17 cellular contexts compared by ENCODE assay signal in the genomic region with DNA sequence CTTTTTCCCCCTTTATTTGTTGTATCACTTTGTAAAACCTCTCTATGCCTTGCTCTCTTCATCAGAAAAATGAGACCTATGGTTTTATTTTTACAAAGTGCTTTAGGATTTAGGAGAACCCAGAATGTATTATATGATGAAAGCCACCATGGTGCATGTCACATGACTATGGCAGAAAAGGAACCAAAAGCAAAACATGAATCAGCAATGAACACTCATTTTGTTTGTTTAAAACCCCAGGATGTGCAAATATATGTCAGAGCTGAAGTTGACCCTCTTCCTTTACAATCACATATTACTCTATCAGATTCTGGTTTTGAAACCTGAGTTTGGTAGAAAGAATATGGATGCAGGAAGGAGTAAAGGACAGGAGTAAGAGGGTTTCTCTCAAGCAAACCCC.
DNase-seq lines count a peak whose midpoint lies in the region; ATAC-seq and TF ChIP-seq lines count a peak whose summit lies in the region.
"Had no signal": no experiment of that assay in that cellular context is flagged by ENCODE, and none has a peak within 500 bp of the region (broad histone marks: within the 10 kb centered on the region; RNA-seq: fewer than 3 reads in every experiment).

No MANE protein-coding gene starts in this region.

- H3K27ac Mint-ChIP-seq in MCF 10A (ENCODE audit: low read depth, unreplicated experiment) (peak overlapping the region; percentile 95), osteocyte (ENCODE audit: unreplicated experiment) (peak overlapping the region; percentile 87)
- H3K27ac Mint-ChIP-seq in activated T-cell treated with anti-CD3 and anti-CD28 coated beads, Interleukin-2, amount 50 U/mL, for 24 hours: no peak overlapping the region

- H3K4ac ChIP-seq in mesendoderm (ENCODE audit: low read depth, low read length): no peak overlapping the region

- H3K4me2 ChIP-seq in mammary epithelial cell (ENCODE audit: insufficient read depth, low read depth, low read length) (no peak overlapping the region), mesendoderm (ENCODE audit: low read length) (no peak overlapping the region)
- H3K4me2 ChIP-seq: hepatocyte, KMS-11 had no signal

- no peak overlapping the region for H2AK5ac ChIP-seq in mesendoderm (ENCODE audit: low read length)

- H3K4me3 Mint-ChIP-seq in MCF 10A (ENCODE audit: unreplicated experiment) (peak overlapping the region; percentile 25), osteocyte (ENCODE audit: unreplicated experiment) (no peak overlapping the region)
- H3K4me3 Mint-ChIP-seq in activated T-cell treated with anti-CD3 and anti-CD28 coated beads, Interleukin-2, amount 50 U/mL, for 24 hours: no peak overlapping the region

- H3K9me3 Mint-ChIP-seq in MCF 10A (ENCODE audit: unreplicated experiment): no peaks in the 10 kb centered on the region
- H3K9me3 Mint-ChIP-seq in osteocyte (ENCODE audit: unreplicated experiment): peaks cover 5% of the 10 kb centered on the region
- H3K9me3 Mint-ChIP-seq in activated T-cell treated with anti-CD3 and anti-CD28 coated beads, Interleukin-2, amount 50 U/mL, for 24 hours: peaks cover 9% of the 10 kb centered on the region

- H3K4me1 Mint-ChIP-seq in MCF 10A (ENCODE audit: insufficient read depth, unreplicated experiment): peaks cover 55% of the 10 kb centered on the region
- H3K4me1 Mint-ChIP-seq in osteocyte (ENCODE audit: unreplicated experiment): peaks cover 71% of the 10 kb centered on the region
- H3K4me1 Mint-ChIP-seq in activated T-cell treated with anti-CD3 and anti-CD28 coated beads, Interleukin-2, amount 50 U/mL, for 24 hours (ENCODE audit: low read depth): no peaks in the 10 kb centered on the region

- no peak overlapping the region for H2BK5ac ChIP-seq in mesendoderm (ENCODE audit: low read length)

- H2BK15ac ChIP-seq in mesendoderm (replicated peaks; ENCODE audit: low read depth): no peak overlapping the region

- no peaks in the 10 kb centered on the region for H3K36me3 ChIP-seq in mammary epithelial cell (ENCODE audit: insufficient read depth, low read length)
- no peaks in the 10 kb centered on the region for H3K36me3 ChIP-seq in mesendoderm (ENCODE audit: control insufficient read depth, insufficient read depth, low read length)
- H3K36me3 ChIP-seq in gastroesophageal sphincter: no peaks in the 10 kb centered on the region
- H3K36me3 ChIP-seq: pancreas, upper lobe of left lung had no signal

- H3K23ac ChIP-seq in mesendoderm (ENCODE audit: low read length): no peak overlapping the region

- H3K27me3 ChIP-seq in mammary epithelial cell (ENCODE audit: insufficient read depth, low read length) (no peaks in the 10 kb centered on the region), mesendoderm (ENCODE audit: insufficient read depth, low read length, poor library complexity) (no peaks in the 10 kb centered on the region), gastroesophageal sphincter (no peaks in the 10 kb centered on the region)
- H3K27me3 ChIP-seq: hepatocyte, pancreas, upper lobe of left lung had no signal

- H3K27me3 Mint-ChIP-seq in MCF 10A (ENCODE audit: insufficient read depth, unreplicated experiment) (no peaks in the 10 kb centered on the region), osteocyte (ENCODE audit: unreplicated experiment) (no peaks in the 10 kb centered on the region)
- no peaks in the 10 kb centered on the region for H3K27me3 Mint-ChIP-seq in activated T-cell treated with anti-CD3 and anti-CD28 coated beads, Interleukin-2, amount 50 U/mL, for 24 hours

- H3K36me3 Mint-ChIP-seq in MCF 10A (ENCODE audit: insufficient read depth, unreplicated experiment): peaks cover 15% of the 10 kb centered on the region
- H3K36me3 Mint-ChIP-seq in osteocyte (ENCODE audit: unreplicated experiment): peaks cover 28% of the 10 kb centered on the region
- H3K36me3 Mint-ChIP-seq in activated T-cell treated with anti-CD3 and anti-CD28 coated beads, Interleukin-2, amount 50 U/mL, for 24 hours (ENCODE audit: low read depth): no peaks in the 10 kb centered on the region

- no peak for TF ChIP-seq EP300 in gastroesophageal sphincter (IDR thresholded peaks at IDR 0.05)

- TF ChIP-seq CTCF in MCF 10A (IDR thresholded peaks at IDR 0.05; ENCODE audit: unreplicated experiment) (no peak), mammary epithelial cell (conservative IDR thresholded peaks at IDR 0.05 in 1 of 2, IDR thresholded peaks at IDR 0.05 in 1 of 2; ENCODE audit: extremely low read depth in 1 of 2, insufficient read depth in 1 of 2, low read depth in 1 of 2, low read length in 2 of 2) (no peak), osteocyte (IDR thresholded peaks at IDR 0.05) (no peak), gastroesophageal sphincter (IDR thresholded peaks at IDR 0.05) (no peak)

- ATAC-seq in gastroesophageal sphincter: no peak
- ATAC-seq: pancreas had no signal

- POLR2A ChIA-PET in MCF 10A (lab: Yijun Ruan, JAX): interaction anchor here (0.6 kb wide), 1 partner anchor 87 kb away, joined by 3 read pairs; no protein-coding TSS in a partner anchor

- no peak overlapping the region for H4K8ac ChIP-seq in mesendoderm (ENCODE audit: low read depth, low read length)

- no peak overlapping the region for H2AFZ ChIP-seq in mammary epithelial cell (ENCODE audit: low read depth, low read length)
- H2AFZ ChIP-seq: hepatocyte had no signal

- BruUV-seq in MCF 10A (replicated peaks; lab: Mats Ljungman, UMichigan): no TSS peak
- BruUV-seq in mammary epithelial cell (replicated peaks; lab: Mats Ljungman, UMichigan): no TSS peak

- peaks cover 5% of the 10 kb centered on the region for H3K79me2 ChIP-seq in mammary epithelial cell (ENCODE audit: insufficient read depth, low read length)
- no peaks in the 10 kb centered on the region for H3K79me2 ChIP-seq in mesendoderm (ENCODE audit: control insufficient read depth, insufficient read depth, low read length)
- H3K79me2 ChIP-seq: hepatocyte had no signal

- TF ChIP-seq POLR2A in gastroesophageal sphincter (IDR thresholded peaks at IDR 0.05): no peak

- no peak overlapping the region for H3K56ac ChIP-seq in mesendoderm (ENCODE audit: low read length)

- dilution Hi-C loops in mammary epithelial cell (cut with HindIII; ENCODE audit: low sequenced_read_pairs): no loop called here

- no peak overlapping the region for H2BK120ac ChIP-seq in mesendoderm (ENCODE audit: low read depth, low read length)

- H3K4me3 ChIP-seq in mammary epithelial cell (replicated peaks in 1 of 3; ENCODE audit: insufficient read depth in 1 of 3, low read depth in 2 of 3, low read length in 3 of 3): no peak overlapping the region
- H3K4me3 ChIP-seq in mesendoderm (ENCODE audit: low read length): no peak overlapping the region
- no peak overlapping the region for H3K4me3 ChIP-seq in gastroesophageal sphincter
- H3K4me3 ChIP-seq: hepatocyte, pancreas, upper lobe of left lung had no signal

- no peaks in the 10 kb centered on the region for H3K79me1 ChIP-seq in mesendoderm (ENCODE audit: low read length)

- no peak overlapping the region for H3K18ac ChIP-seq in mesendoderm (ENCODE audit: low read length)

- intact Hi-C loops in MCF 10A (cut with micrococcal nuclease): loop anchor here (5.0 to 10.0 kb wide), 2 partner anchors 66 to 471 kb away; no protein-coding TSS in a partner anchor
- intact Hi-C loops in mammary epithelial cell (cut with micrococcal nuclease): loop anchor here (2.0 to 10.0 kb wide), 2 partner anchors 71 to 321 kb away; a partner anchor contains a TSS

- H3K27ac ChIP-seq in mammary epithelial cell (ENCODE audit: insufficient read depth, low read depth, low read length): no peak overlapping the region
- H3K27ac ChIP-seq in mesendoderm (ENCODE audit: low read depth, low read length): no peak overlapping the region
- H3K27ac ChIP-seq in gastroesophageal sphincter: no peak overlapping the region
- H3K27ac ChIP-seq: hepatocyte, KMS-11, pancreas, upper lobe of left lung had no signal

- in situ Hi-C loops in mammary epithelial cell (cut with MboI; ENCODE audit: low sequenced_read_pairs in 2 of 2): no loop called here

- H3K9ac ChIP-seq in mammary epithelial cell (ENCODE audit: insufficient read depth, low read length) (no peak overlapping the region), mesendoderm (ENCODE audit: low read length) (no peak overlapping the region)
- H3K9ac ChIP-seq: KMS-11 had no signal

- no peaks in the 10 kb centered on the region for H3K9me3 ChIP-seq in mammary epithelial cell (replicated peaks; ENCODE audit: insufficient read depth, low read length)
- no peaks in the 10 kb centered on the region for H3K9me3 ChIP-seq in gastroesophageal sphincter
- H3K9me3 ChIP-seq: pancreas, upper lobe of left lung had no signal

- CTCF ChIA-PET in MCF 10A (lab: Yijun Ruan, JAX): no interaction called here
- CTCF ChIA-PET in mammary epithelial cell (lab: Charles Lee; ENCODE audit: low non-redundant PET): interaction anchor here (0.6 kb wide), 1 partner anchor 18 kb away, joined by 4 read pairs; no protein-coding TSS in a partner anchor

- peaks cover 44% of the 10 kb centered on the region for H3K4me1 ChIP-seq in mammary epithelial cell (ENCODE audit: insufficient read depth, low read length)
- no peaks in the 10 kb centered on the region for H3K4me1 ChIP-seq in mesendoderm (ENCODE audit: control insufficient read depth, low read depth, low read length)
- H3K4me1 ChIP-seq in gastroesophageal sphincter: peaks cover 4 to 24% (median 4%) of the 10 kb centered on the region in 3 donors
- H3K4me1 ChIP-seq: pancreas had no signal

- no peak overlapping the region for H4K5ac ChIP-seq in mesendoderm (ENCODE audit: low read length)

- H4K20me1 ChIP-seq in mammary epithelial cell (ENCODE audit: insufficient read depth, low read length): no peaks in the 10 kb centered on the region

- DNase-seq in MCF 10A (ENCODE audit: unreplicated experiment) (peak; percentile 41), mammary epithelial cell (no peak), MV-4-11 (lab: John Stamatoyannopoulos, UW) (peak; percentile 66), dermis blood vessel endothelial cell (peak; percentile 6), osteocyte (ENCODE audit: extremely low spot score, unreplicated experiment) (no peak), mesendoderm (no peak)
- DNase-seq in activated T-cell treated with anti-CD3 and anti-CD28 coated beads, Interleukin-2, amount 50 U/mL, for 24 hours: no peak
- DNase-seq: activated CD4-positive, alpha-beta T cell treated with anti-CD3 and anti-CD28 coated beads, Interleukin-2, amount 50 U/mL, for 4 hours; kidney glomerular epithelial cell; NCI-H146; NCI-H2227 treated with DMSO at 0.1 percent for 48 hours; pancreas; stimulated activated naive CD4-positive, alpha-beta T cell; upper lobe of left lung had no signal

Comparison
In these comparisons a context has a peak if more than half of its experiments do, and no peak if none do; other contexts are left out.
1. DNase-seq: peak in MCF 10A (single experiment), MV-4-11 (single experiment) and dermis blood vessel endothelial cell (single experiment); none in mammary epithelial cell (single experiment), osteocyte (single experiment), activated T-cell treated with anti-CD3 and anti-CD28 coated beads, Interleukin-2, amount 50 U/mL, for 24 hours (single experiment) and mesendoderm (single experiment).